ENCODE assay signal across 8 cellular contexts in the genomic region with DNA sequence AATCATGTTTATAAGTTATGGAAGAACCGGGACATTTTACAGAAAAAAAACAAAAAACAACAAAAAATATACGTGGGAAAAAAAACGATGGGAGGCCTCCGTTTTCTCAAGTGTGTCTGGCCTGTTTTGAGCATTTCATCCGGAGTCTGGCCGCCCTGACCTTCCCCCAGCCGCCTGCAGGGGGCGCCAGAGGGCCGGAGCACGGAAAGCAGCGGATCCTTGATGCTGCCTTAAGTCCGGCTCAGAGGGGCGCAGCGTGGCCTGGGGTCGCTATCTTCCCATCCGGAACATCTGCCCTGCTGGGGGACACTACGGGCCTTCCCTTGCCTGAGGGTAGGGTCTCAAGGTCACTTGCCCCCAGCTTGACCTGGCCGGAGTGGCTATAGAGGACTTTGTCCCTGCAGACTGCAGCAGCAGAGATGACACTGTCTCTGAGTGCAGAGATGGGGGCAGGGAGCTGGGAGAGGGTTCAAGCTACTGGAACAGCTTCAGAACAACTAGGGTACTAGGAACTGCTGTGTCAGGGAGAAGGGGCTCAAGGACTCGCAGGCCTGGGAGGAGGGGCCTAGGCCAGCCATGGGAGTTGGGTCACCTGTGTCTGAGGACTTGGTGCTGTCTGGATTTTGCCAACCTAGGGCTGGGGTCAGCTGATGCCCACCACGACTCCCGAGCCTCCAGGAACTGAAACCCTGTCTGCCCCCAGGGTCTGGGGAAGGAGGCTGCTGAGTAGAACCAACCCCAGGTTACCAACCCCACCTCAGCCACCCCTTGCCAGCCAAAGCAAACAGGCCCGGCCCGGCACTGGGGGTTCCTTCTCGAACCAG. TPM values are rescaled to one million over a fixed set of nuclear protein-coding genes. Genes with fewer than 3 reads are reported as not detected.
DNase-seq lines count a peak whose midpoint lies in the region; ATAC-seq, FAIRE-seq and TF ChIP-seq lines count a peak whose summit lies in the region.

No MANE protein-coding gene starts in this region.

- H3K36me3 ChIP-seq in CD4-positive, alpha-beta memory T cell (ENCODE audit: insufficient read depth, low read length): peaks cover 4% of the 10 kb centered on the region
- peaks cover 39% of the 10 kb centered on the region for H3K36me3 ChIP-seq in RWPE2 (ENCODE audit: low read depth)
- H3K36me3 ChIP-seq in gastroesophageal sphincter: peaks cover 0 to 45% of the 10 kb centered on the region in 2 donors
- H3K36me3 ChIP-seq in pancreas: peaks cover 0 to 16% (median 0%) of the 10 kb centered on the region in 3 donors
- H3K36me3 ChIP-seq in upper lobe of left lung: peaks cover 7 to 35% (median 31%) of the 10 kb centered on the region in 4 donors

- peaks cover 7 to 9% (median 8%) of the 10 kb centered on the region in 4 donors for H3K4me1 Mint-ChIP-seq in CD4-positive, alpha-beta memory T cell

- peaks cover 17% of the 10 kb centered on the region in 2 donors for H3K27me3 Mint-ChIP-seq in CD4-positive, alpha-beta memory T cell

- no peaks in the 10 kb centered on the region for H3K9me3 Mint-ChIP-seq in CD4-positive, alpha-beta memory T cell

- FAIRE-seq in HTR-8/SVneo (lab: Jason Lieb, UNC): no peak
- FAIRE-seq in pancreas (lab: Jason Lieb, UNC): no peak

- CTCF ChIA-PET in CD4-positive, alpha-beta memory T cell (lab: Charles Lee; ENCODE audit: partially characterized antibody): interaction anchor here (0.6 to 3.5 kb wide), 11 partner anchors 9 to 432 kb away, joined by 3 to 18 read pairs (median 3); a partner anchor contains a TSS

- intact Hi-C loops in CD4-positive, alpha-beta memory T cell (cut with micrococcal nuclease): loop anchor here (1.0 to 2.0 kb wide), 4 partner anchors 155 to 435 kb away; no protein-coding TSS in a partner anchor
- intact Hi-C loops in pancreas (cut with DNase I): loop anchor here in 2 of 3 donors (5.0 to 10.0 kb wide), 2 partner anchors 48 to 151 kb away; no protein-coding TSS in a partner anchor

- no peak overlapping the region for H3K27ac ChIP-seq in CD4-positive, alpha-beta memory T cell (ENCODE audit: low read depth, low read length)
- H3K27ac ChIP-seq in RWPE2 (ENCODE audit: poor library complexity, severe bottlenecking) (no peak overlapping the region), gastroesophageal sphincter (no peak overlapping the region), pancreas (no peak overlapping the region), upper lobe of left lung (peak overlapping the region in 1 of 4 donors; percentile 30)

- peaks cover 12% of the 10 kb centered on the region for H3K27me3 ChIP-seq in CD4-positive, alpha-beta memory T cell (ENCODE audit: insufficient read depth, low read length)
- no peaks in the 10 kb centered on the region for H3K27me3 ChIP-seq in RWPE2 (ENCODE audit: insufficient read depth, poor library complexity, severe bottlenecking)
- H3K27me3 ChIP-seq in gastroesophageal sphincter: peaks cover 42% of the 10 kb centered on the region
- H3K27me3 ChIP-seq in pancreas: no peaks in the 10 kb centered on the region
- peaks cover 0 to 15% (median 3%) of the 10 kb centered on the region in 4 donors for H3K27me3 ChIP-seq in upper lobe of left lung

- TF ChIP-seq POLR2A in gastroesophageal sphincter (IDR thresholded peaks at IDR 0.05): no peak
- peak in 1 of 4 donors; percentile 8 for TF ChIP-seq POLR2A in upper lobe of left lung (IDR thresholded peaks at IDR 0.05)

- ATAC-seq in RWPE2 (ENCODE audit: low read depth) (peak; percentile 18; the same call in 1 of the 3 replicates), gastroesophageal sphincter (peak; percentile 69), pancreas (peak; percentile 82 to 87 (median 83)), upper lobe of left lung (ENCODE audit: low FRiP score in 2 of 2) (peak; percentile 67 to 82), GM21360 (IDR thresholded peaks at IDR 0.05; ENCODE audit: unreplicated experiment) (no peak)

- H3K4me1 ChIP-seq in CD4-positive, alpha-beta memory T cell (ENCODE audit: insufficient read depth, low read length): no peaks in the 10 kb centered on the region
- H3K4me1 ChIP-seq in RWPE2 (ENCODE audit: insufficient read depth, poor library complexity, severe bottlenecking) (no peaks in the 10 kb centered on the region), gastroesophageal sphincter (peaks cover 0 to 31% (median 4%) of the 10 kb centered on the region in 3 donors), pancreas (peaks cover 4 to 10% (median 5%) of the 10 kb centered on the region in 3 donors), upper lobe of left lung (peaks cover 6 to 30% (median 7%) of the 10 kb centered on the region in 4 donors)

- POLR2A ChIA-PET in CD4-positive, alpha-beta memory T cell (lab: Charles Lee; ENCODE audit: partially characterized antibody): no interaction called here

- H3K27ac Mint-ChIP-seq in CD4-positive, alpha-beta memory T cell: peak overlapping the region in 2 of 7 donors; percentile 19 to 60

- DNase-seq in CD4-positive, alpha-beta memory T cell: peak; percentile 61 to 70 (median 63)
- peak; percentile 61 for DNase-seq in HTR-8/SVneo (ENCODE audit: insufficient read length, low spot score)
- no peak for DNase-seq in RWPE2 (ENCODE audit: low spot score)
- DNase-seq in activated gamma-delta T cell treated with Interleukin-2 at 50 U/mL for 16 hours: peak; percentile 72
- DNase-seq in pancreas: peak; percentile 46 to 94 (median 76)
- peak; percentile 72 to 97 for DNase-seq in upper lobe of left lung

- TF ChIP-seq EP300 in gastroesophageal sphincter (IDR thresholded peaks at IDR 0.05) (no peak), upper lobe of left lung (IDR thresholded peaks at IDR 0.05) (no peak)

- WGBS in gastroesophageal sphincter (ENCODE audit: low coverage in 1 of 2), 2 donors: 0 to 3% methylated on average over 2 to 6 of the region's 24 CpGs
- WGBS in pancreas, 2 donors: 7% methylated on average over 24 of the region's 24 CpGs
- 12 to 22% methylated on average over 13 to 23 of the region's 24 CpGs for WGBS in upper lobe of left lung, 2 donors

- no peaks in the 10 kb centered on the region for H3K9me3 ChIP-seq in CD4-positive, alpha-beta memory T cell (ENCODE audit: control insufficient read depth in 1 of 2, low read length in 2 of 2)
- H3K9me3 ChIP-seq in RWPE2 (ENCODE audit: severe bottlenecking): no peaks in the 10 kb centered on the region
- no peaks in the 10 kb centered on the region for H3K9me3 ChIP-seq in gastroesophageal sphincter
- H3K9me3 ChIP-seq in pancreas: no peaks in the 10 kb centered on the region
- H3K9me3 ChIP-seq in upper lobe of left lung: no peaks in the 10 kb centered on the region

- no peak overlapping the region for H3K4me3 Mint-ChIP-seq in CD4-positive, alpha-beta memory T cell

- H3K4me3 ChIP-seq in CD4-positive, alpha-beta memory T cell (ENCODE audit: low read length in 2 of 2): no peak overlapping the region
- H3K4me3 ChIP-seq in RWPE2 (ENCODE audit: severe bottlenecking) (no peak overlapping the region), gastroesophageal sphincter (no peak overlapping the region), pancreas (no peak overlapping the region), upper lobe of left lung (no peak overlapping the region)

- peaks cover 11 to 31% of the 10 kb centered on the region in 2 donors for H3K36me3 Mint-ChIP-seq in CD4-positive, alpha-beta memory T cell

- TF ChIP-seq CTCF in RWPE2 (IDR thresholded peaks at IDR 0.05; ENCODE audit: poor library complexity, severe bottlenecking): peak; percentile 96
- peak in 3 of 4 experiments; percentile 95 to 99 (median 98) for TF ChIP-seq CTCF in gastroesophageal sphincter (IDR thresholded peaks at IDR 0.05)
- TF ChIP-seq CTCF in pancreas (IDR thresholded peaks at IDR 0.05): peak; percentile 97 to 99 (median 98)
- peak; percentile 93 to 100 (median 94) for TF ChIP-seq CTCF in upper lobe of left lung (IDR thresholded peaks at IDR 0.05)

RNA-seq across cellular contexts. Expression of a gene that starts 1.8 kb away (rescaled TPM):
- total RNA-seq in CD4-positive, alpha-beta memory T cell: 10 to 100 TPM in 1 of 2 experiments, 1 to 10 TPM in 1; 9.0 to 11.9 TPM
- not detected for polyA plus RNA-seq in CD4-positive, alpha-beta memory T cell
- total RNA-seq in gastroesophageal sphincter: 10 to 100 TPM in 3 of 4 donors, 1 to 10 TPM in 1; 7.8 to 44.4 (median 31.7) TPM
- total RNA-seq in pancreas: 100 to 1,000 TPM in 1 of 6 donors, 10 to 100 TPM in 3, 1 to 10 TPM in 2; 3.1 to 379 (median 16.5) TPM
- polyA plus RNA-seq in pancreas: 10 to 100 TPM; 14.8 to 45.1 TPM
- 1,000 to 10,000 TPM in 2 of 6 donors, 100 to 1,000 TPM in 4; 256 to 1,773 (median 644) TPM for total RNA-seq in upper lobe of left lung

RNA-seq across cellular contexts. Expression of a gene that starts 10.6 kb away (rescaled TPM):
- total RNA-seq in CD4-positive, alpha-beta memory T cell: 1 to 10 TPM; 6.4 to 7.0 TPM
- polyA plus RNA-seq in CD4-positive, alpha-beta memory T cell: not detected
- total RNA-seq in gastroesophageal sphincter (1 to 10 TPM in 2 of 4 donors, not detected in 2; 2.2 to 4.8 TPM), pancreas (100 to 1,000 TPM in 1 of 6 donors, 10 to 100 TPM in 1, 1 to 10 TPM in 4; 1.1 to 213 (median 5.7) TPM), upper lobe of left lung (100 to 1,000 TPM; 186 to 754 (median 527) TPM)
- 1 to 10 TPM; 5.0 to 7.6 TPM for polyA plus RNA-seq in pancreas

RNA-seq across cellular contexts. Expression of a gene that starts 12.8 kb away (rescaled TPM):
- 10 to 100 TPM; 32.8 to 34.6 TPM for total RNA-seq in CD4-positive, alpha-beta memory T cell
- 10 to 100 TPM; 30.9 to 43.6 TPM for polyA plus RNA-seq in CD4-positive, alpha-beta memory T cell
- total RNA-seq in gastroesophageal sphincter: 10 to 100 TPM; 30.7 to 41.2 (median 33.7) TPM
- 10 to 100 TPM; 12.8 to 28.8 (median 17.4) TPM for total RNA-seq in pancreas
- polyA plus RNA-seq in pancreas: 10 to 100 TPM; 17.4 to 18.3 TPM
- 10 to 100 TPM; 26.6 to 88.3 (median 58.1) TPM for total RNA-seq in upper lobe of left lung

RNA-seq across cellular contexts. Expression of a gene that starts 38.2 kb away (rescaled TPM):
- not detected for total RNA-seq in CD4-positive, alpha-beta memory T cell
- polyA plus RNA-seq in CD4-positive, alpha-beta memory T cell: not detected
- total RNA-seq in gastroesophageal sphincter (not detected), pancreas (under 1 TPM in 1 of 6 donors, not detected in 5; 0.47 TPM), upper lobe of left lung (1 to 10 TPM in 1 of 6 donors, under 1 TPM in 1, not detected in 4; 0.49 to 2.7 TPM)
- not detected for polyA plus RNA-seq in pancreas

RNA-seq across cellular contexts. Expression of a gene that starts 42.0 kb away (rescaled TPM):
- under 1 TPM in 1 of 2 experiments, not detected in 1; 0.49 TPM for total RNA-seq in CD4-positive, alpha-beta memory T cell
- not detected for polyA plus RNA-seq in CD4-positive, alpha-beta memory T cell
- total RNA-seq in gastroesophageal sphincter (not detected), pancreas (10 to 100 TPM in 1 of 6 donors, 1 to 10 TPM in 1, under 1 TPM in 2, not detected in 2; 0.49 to 22.1 (median 3.8) TPM), upper lobe of left lung (10 to 100 TPM in 5 of 6 donors, under 1 TPM in 1; 0.98 to 50.0 (median 22.8) TPM)
- 1 to 10 TPM in 1 of 2 donors, under 1 TPM in 1; 0.54 to 2.2 TPM for polyA plus RNA-seq in pancreas
